In the genomic region with DNA sequence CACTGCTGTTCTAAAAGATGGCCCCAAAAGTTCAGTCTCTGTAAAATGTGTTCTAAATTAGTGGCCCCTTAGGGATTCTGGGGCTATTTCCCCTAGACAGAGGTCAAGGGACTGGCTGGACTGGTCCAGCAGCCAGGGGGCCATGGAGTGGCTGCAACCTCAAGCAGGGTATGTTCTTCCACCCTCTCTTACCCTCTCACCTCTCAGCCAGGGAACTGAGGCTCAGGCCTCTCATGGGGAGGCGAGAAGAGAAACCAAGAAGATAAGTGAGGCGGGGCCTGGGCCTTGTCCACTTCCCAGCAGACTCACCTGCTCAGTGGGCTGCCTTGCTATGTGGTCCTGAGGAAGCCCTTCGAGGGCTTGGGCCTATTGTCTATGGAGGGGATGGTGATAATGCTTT, we compare ENCODE assay signal across 33 cellular contexts.
"Had no signal": no experiment of that assay in that cellular context is flagged by ENCODE, and none has a peak within 500 bp of the region (broad histone marks: within the 10 kb centered on the region; RNA-seq: fewer than 3 reads in every experiment).

No MANE protein-coding gene starts in this region.

- H3K36me3 ChIP-seq: brain microvascular endothelial cell, breast epithelium had no signal

- H3K27ac ChIP-seq: body of pancreas, brain microvascular endothelial cell, breast epithelium, VCaP had no signal

- DNase-seq: activated B cell treated with CpG ODN at 0.5 μM for 24 hours; activated CD4-positive, alpha-beta memory T cell treated with anti-CD3 and anti-CD28 coated beads, Interleukin-2, amount 10 ng/mL, durations not matched to agents 7 days and 5 days; activated CD4-positive, alpha-beta T cell treated with anti-CD3 and anti-CD28 coated beads for 4 hours; activated CD4-positive, alpha-beta T cell treated with anti-CD3 and anti-CD28 coated beads, Interleukin-2, amount 10 ng/mL, durations not matched to agents 24 days and 14 days; activated CD4-positive, alpha-beta T cell treated with anti-CD3 and anti-CD28 coated beads, Interleukin-2, amount 50 U/mL, for 48 hours; activated CD4-positive, CD25-positive, alpha-beta regulatory T cell treated with anti-CD3 and anti-CD28 coated beads, Interleukin-2, amount 50 U/mL, for 72 hours; activated CD8-positive, alpha-beta memory T cell treated with anti-CD3 and anti-CD28 coated beads for 24 hours; activated CD8-positive, alpha-beta memory T cell treated with anti-CD3 and anti-CD28 coated beads, Interleukin-2, amount 10 ng/mL, durations not matched to agents 7 days and 5 days; activated CD8-positive, alpha-beta memory T cell treated with anti-CD3 and anti-CD28 coated beads, Interleukin-2, amount 50 U/mL, for 48 hours; activated CD8-positive, alpha-beta T cell treated with anti-CD3 and anti-CD28 coated beads, Interleukin-2, amount 10 ng/mL, durations not matched to agents 7 days and 5 days; activated effector memory CD4-positive, alpha-beta T cell treated with Interleukin-2 at 50 U/mL for 16 hours; activated gamma-delta T cell; activated naive CD4-positive, alpha-beta T cell treated with anti-CD3 and anti-CD28 coated beads, Interleukin-2, amount 10 ng/mL, durations not matched to agents 7 days and 5 days; activated naive CD4-positive, alpha-beta T cell treated with Interleukin-2 at 50 U/mL for 16 hours; activated naive CD8-positive, alpha-beta T cell treated with anti-CD3 and anti-CD28 coated beads, Interleukin-2, amount 10 ng/mL, durations not matched to agents 7 days and 5 days; activated naive CD8-positive, alpha-beta T cell treated with anti-CD3 and anti-CD28 coated beads, Interleukin-2, amount 50 U/mL, for 24 hours; activated T-cell treated with anti-CD3 and anti-CD28 coated beads, Interleukin-2, amount 50 U/mL, for 24 hours; activated T-cell treated with anti-CD3 and anti-CD28 coated beads, Interleukin-2, amount 50 U/mL, for 48 hours; amygdala; anterior cingulate cortex; body of pancreas; brain microvascular endothelial cell; central memory CD4-positive, alpha-beta T cell; T-helper 1 cell; T-helper 2 cell; T-helper 9 cell had no signal

- H3K27me3 Mint-ChIP-seq: activated CD4-positive, alpha-beta memory T cell treated with anti-CD3 and anti-CD28 coated beads, Interleukin-2, amount 10 ng/mL, durations not matched to agents 7 days and 5 days; activated CD4-positive, alpha-beta T cell treated with anti-CD3 and anti-CD28 coated beads, Interleukin-2, amount 10 ng/mL, durations not matched to agents 24 days and 14 days; activated CD8-positive, alpha-beta memory T cell treated with anti-CD3 and anti-CD28 coated beads, Interleukin-2, amount 10 ng/mL, durations not matched to agents 7 days and 5 days; activated naive CD8-positive, alpha-beta T cell treated with anti-CD3 and anti-CD28 coated beads, Interleukin-2, amount 10 ng/mL, durations not matched to agents 7 days and 5 days; activated T-cell treated with anti-CD3 and anti-CD28 coated beads, Interleukin-2, amount 50 U/mL, for 24 hours had no signal

- H3K4me3 ChIP-seq: body of pancreas, breast epithelium had no signal

- H3K27ac Mint-ChIP-seq: activated B cell treated with CpG ODN at 0.5 μM for 24 hours; activated CD4-positive, alpha-beta memory T cell treated with anti-CD3 and anti-CD28 coated beads, Interleukin-2, amount 10 ng/mL, durations not matched to agents 7 days and 5 days; activated CD4-positive, alpha-beta T cell treated with anti-CD3 and anti-CD28 coated beads, Interleukin-2, amount 10 ng/mL, durations not matched to agents 24 days and 14 days; activated CD8-positive, alpha-beta memory T cell treated with anti-CD3 and anti-CD28 coated beads, Interleukin-2, amount 10 ng/mL, durations not matched to agents 7 days and 5 days; activated CD8-positive, alpha-beta T cell treated with anti-CD3 and anti-CD28 coated beads, Interleukin-2, amount 10 ng/mL, durations not matched to agents 7 days and 5 days; activated naive CD4-positive, alpha-beta T cell treated with anti-CD3 and anti-CD28 coated beads, Interleukin-2, amount 10 ng/mL, durations not matched to agents 7 days and 5 days; activated naive CD4-positive, alpha-beta T cell treated with anti-CD3 and anti-CD28 coated beads, Interleukin-2, amount 50 U/mL, for 24 hours; activated naive CD8-positive, alpha-beta T cell; activated naive CD8-positive, alpha-beta T cell treated with anti-CD3 and anti-CD28 coated beads, Interleukin-2, amount 10 ng/mL, durations not matched to agents 7 days and 5 days; activated naive CD8-positive, alpha-beta T cell treated with anti-CD3 and anti-CD28 coated beads, Interleukin-2, amount 50 U/mL, for 24 hours; activated T-cell treated with anti-CD3 and anti-CD28 coated beads, Interleukin-2, amount 50 U/mL, for 24 hours; activated T-helper 2 cell treated with anti-CD3 and anti-CD28 coated beads, Interferon-gamma antibody, Interleukin-2, Interleukin-4, amounts not matched to agents 10 μg/mL and 5 μg/mL and 100 μg/mL, durations not matched to agents 14 hours and 24 hours and 36 hours; T-helper 1 cell treated with Interleukin-12 subunit alpha and Interleukin-12 subunit beta and Interleukin-4 antibody, amounts not matched to agents 30 μg/mL and 1 μg/mL, for 36 hours; T-helper 2 cell treated with Interferon-gamma antibody and Interleukin-4, amounts not matched to agents 5 μg/mL and 100 μg/mL, for 36 hours had no signal

- H3K9me3 ChIP-seq: body of pancreas, breast epithelium had no signal

- H3K4me1 ChIP-seq: body of pancreas, breast epithelium had no signal

- ATAC-seq: activated CD8-positive, alpha-beta memory T cell treated with anti-CD3 and anti-CD28 coated beads, Interleukin-2, amount 10 ng/mL, durations not matched to agents 7 days and 5 days; activated CD8-positive, alpha-beta T cell treated with anti-CD3 and anti-CD28 coated beads, Interleukin-2, amount 10 ng/mL, durations not matched to agents 7 days and 5 days; activated naive CD8-positive, alpha-beta T cell treated with anti-CD3 and anti-CD28 coated beads, Interleukin-2, amount 50 U/mL, for 24 hours; body of pancreas had no signal

- H3K27me3 ChIP-seq: body of pancreas, brain microvascular endothelial cell, breast epithelium had no signal

- H3K9me3 Mint-ChIP-seq: activated B cell treated with CpG ODN at 0.5 μM for 24 hours; activated CD4-positive, alpha-beta memory T cell treated with anti-CD3 and anti-CD28 coated beads, Interleukin-2, amount 10 ng/mL, durations not matched to agents 7 days and 5 days; activated CD4-positive, alpha-beta T cell treated with anti-CD3 and anti-CD28 coated beads, Interleukin-2, amount 10 ng/mL, durations not matched to agents 24 days and 14 days; activated naive CD4-positive, alpha-beta T cell treated with anti-CD3 and anti-CD28 coated beads, Interleukin-2, amount 10 ng/mL, durations not matched to agents 7 days and 5 days; activated naive CD4-positive, alpha-beta T cell treated with anti-CD3 and anti-CD28 coated beads, Interleukin-2, amount 50 U/mL, for 24 hours; activated naive CD8-positive, alpha-beta T cell treated with anti-CD3 and anti-CD28 coated beads, Interleukin-2, amount 10 ng/mL, durations not matched to agents 7 days and 5 days; activated naive CD8-positive, alpha-beta T cell treated with anti-CD3 and anti-CD28 coated beads, Interleukin-2, amount 50 U/mL, for 24 hours; activated T-cell treated with anti-CD3 and anti-CD28 coated beads, Interleukin-2, amount 50 U/mL, for 24 hours; activated T-helper 2 cell treated with anti-CD3 and anti-CD28 coated beads, Interferon-gamma antibody, Interleukin-2, Interleukin-4, amounts not matched to agents 10 μg/mL and 5 μg/mL and 100 μg/mL, durations not matched to agents 14 hours and 24 hours and 36 hours; T-helper 1 cell treated with Interleukin-12 subunit alpha and Interleukin-12 subunit beta and Interleukin-4 antibody, amounts not matched to agents 30 μg/mL and 1 μg/mL, for 36 hours; T-helper 2 cell treated with Interferon-gamma antibody and Interleukin-4, amounts not matched to agents 5 μg/mL and 100 μg/mL, for 36 hours had no signal

- H3K4me3 Mint-ChIP-seq: activated B cell treated with CpG ODN at 0.5 μM for 24 hours; activated CD4-positive, alpha-beta memory T cell treated with anti-CD3 and anti-CD28 coated beads, Interleukin-2, amount 10 ng/mL, durations not matched to agents 7 days and 5 days; activated CD4-positive, alpha-beta T cell treated with anti-CD3 and anti-CD28 coated beads, Interleukin-2, amount 10 ng/mL, durations not matched to agents 24 days and 14 days; activated CD8-positive, alpha-beta memory T cell treated with anti-CD3 and anti-CD28 coated beads, Interleukin-2, amount 10 ng/mL, durations not matched to agents 7 days and 5 days; activated CD8-positive, alpha-beta T cell treated with anti-CD3 and anti-CD28 coated beads, Interleukin-2, amount 10 ng/mL, durations not matched to agents 7 days and 5 days; activated naive CD4-positive, alpha-beta T cell treated with anti-CD3 and anti-CD28 coated beads, Interleukin-2, amount 10 ng/mL, durations not matched to agents 7 days and 5 days; activated naive CD4-positive, alpha-beta T cell treated with anti-CD3 and anti-CD28 coated beads, Interleukin-2, amount 50 U/mL, for 24 hours; activated naive CD8-positive, alpha-beta T cell; activated naive CD8-positive, alpha-beta T cell treated with anti-CD3 and anti-CD28 coated beads, Interleukin-2, amount 10 ng/mL, durations not matched to agents 7 days and 5 days; activated naive CD8-positive, alpha-beta T cell treated with anti-CD3 and anti-CD28 coated beads, Interleukin-2, amount 50 U/mL, for 24 hours; activated T-cell treated with anti-CD3 and anti-CD28 coated beads, Interleukin-2, amount 50 U/mL, for 24 hours; T-helper 1 cell treated with Interleukin-12 subunit alpha and Interleukin-12 subunit beta and Interleukin-4 antibody, amounts not matched to agents 30 μg/mL and 1 μg/mL, for 36 hours; T-helper 2 cell treated with Interferon-gamma antibody and Interleukin-4, amounts not matched to agents 5 μg/mL and 100 μg/mL, for 36 hours had no signal

- H3K4me1 Mint-ChIP-seq: activated B cell treated with CpG ODN at 0.5 μM for 24 hours; activated CD4-positive, alpha-beta memory T cell treated with anti-CD3 and anti-CD28 coated beads, Interleukin-2, amount 10 ng/mL, durations not matched to agents 7 days and 5 days; activated CD4-positive, alpha-beta T cell treated with anti-CD3 and anti-CD28 coated beads, Interleukin-2, amount 10 ng/mL, durations not matched to agents 24 days and 14 days; activated CD8-positive, alpha-beta memory T cell treated with anti-CD3 and anti-CD28 coated beads, Interleukin-2, amount 10 ng/mL, durations not matched to agents 7 days and 5 days; activated naive CD4-positive, alpha-beta T cell treated with anti-CD3 and anti-CD28 coated beads, Interleukin-2, amount 10 ng/mL, durations not matched to agents 7 days and 5 days; activated naive CD4-positive, alpha-beta T cell treated with anti-CD3 and anti-CD28 coated beads, Interleukin-2, amount 50 U/mL, for 24 hours; activated naive CD8-positive, alpha-beta T cell treated with anti-CD3 and anti-CD28 coated beads, Interleukin-2, amount 50 U/mL, for 24 hours had no signal

- H3K36me3 Mint-ChIP-seq: activated CD8-positive, alpha-beta memory T cell treated with anti-CD3 and anti-CD28 coated beads, Interleukin-2, amount 10 ng/mL, durations not matched to agents 7 days and 5 days; activated naive CD4-positive, alpha-beta T cell treated with anti-CD3 and anti-CD28 coated beads, Interleukin-2, amount 10 ng/mL, durations not matched to agents 7 days and 5 days; activated naive CD4-positive, alpha-beta T cell treated with anti-CD3 and anti-CD28 coated beads, Interleukin-2, amount 50 U/mL, for 24 hours; activated naive CD8-positive, alpha-beta T cell; activated naive CD8-positive, alpha-beta T cell treated with anti-CD3 and anti-CD28 coated beads, Interleukin-2, amount 10 ng/mL, durations not matched to agents 7 days and 5 days had no signal
